Comparison of ENCODE assay signal across 24 cellular contexts in genomic region chr12:94811611-94812010, GRCh38.
"Had no signal": no experiment of that assay in that cellular context is flagged by ENCODE, and none has a peak within 500 bp of the region (broad histone marks: within the 10 kb centered on the region; RNA-seq: fewer than 3 reads in every experiment).

No MANE protein-coding gene starts in this region.

- ATAC-seq: activated CD8-positive, alpha-beta T cell treated with anti-CD3 and anti-CD28 coated beads, Interleukin-2, amount 10 ng/mL, durations not matched to agents 7 days and 5 days; T-helper 17 cell; WTC11 had no signal

- DNase-seq: activated CD4-positive, alpha-beta T cell treated with anti-CD3 and anti-CD28 coated beads for 48 hours; activated CD4-positive, alpha-beta T cell treated with anti-CD3 and anti-CD28 coated beads, Interleukin-2, amount 50 U/mL, for 4 hours; activated CD4-positive, CD25-positive, alpha-beta regulatory T cell treated with anti-CD3 and anti-CD28 coated beads, Interleukin-2, amount 50 U/mL, for 72 hours; activated CD8-positive, alpha-beta memory T cell treated with anti-CD3 and anti-CD28 coated beads, Interleukin-2, amount 50 U/mL, for 48 hours; activated CD8-positive, alpha-beta T cell treated with anti-CD3 and anti-CD28 coated beads, Interleukin-2, amount 10 ng/mL, durations not matched to agents 7 days and 5 days; activated effector memory CD4-positive, alpha-beta T cell treated with Interleukin-2 at 50 U/mL for 16 hours; activated naive CD4-positive, alpha-beta T cell; activated T-cell treated with anti-CD3 and anti-CD28 coated beads, Interleukin-2, amount 50 U/mL, for 1 hour; aorta; caudate nucleus; NCI-H1092; NCI-H1417; NCI-H2029; NCI-H2107; NCI-H2171 treated with DMSO at 0.1 percent for 48 hours; NCI-H226; NCI-H526; NCI-H774; SIG-M5; T-helper 17 cell; T-helper 9 cell had no signal

- H3K36me3 Mint-ChIP-seq: activated naive CD4-positive, alpha-beta T cell treated with anti-CD3 and anti-CD28 coated beads, Interleukin-2, amount 50 U/mL, for 24 hours had no signal

- H3K4me3 Mint-ChIP-seq: activated CD8-positive, alpha-beta T cell treated with anti-CD3 and anti-CD28 coated beads, Interleukin-2, amount 10 ng/mL, durations not matched to agents 7 days and 5 days; activated naive CD4-positive, alpha-beta T cell treated with anti-CD3 and anti-CD28 coated beads, Interleukin-2, amount 50 U/mL, for 24 hours; activated T-helper 1 cell treated with anti-CD3 and anti-CD28 coated beads, Interleukin-12 subunit alpha, Interleukin-12 subunit beta, Interleukin-2, Interleukin-4 antibody, amounts not matched to agents 30 ng/mL and 10 ng/mL and 1 ng/mL, durations not matched to agents 14 hours and 24 hours and 36 hours; T-helper 17 cell; WTC11 had no signal

- H3K27ac Mint-ChIP-seq: activated CD8-positive, alpha-beta T cell treated with anti-CD3 and anti-CD28 coated beads, Interleukin-2, amount 10 ng/mL, durations not matched to agents 7 days and 5 days; activated naive CD4-positive, alpha-beta T cell treated with anti-CD3 and anti-CD28 coated beads, Interleukin-2, amount 50 U/mL, for 24 hours; activated T-helper 1 cell treated with anti-CD3 and anti-CD28 coated beads, Interleukin-12 subunit alpha, Interleukin-12 subunit beta, Interleukin-2, Interleukin-4 antibody, amounts not matched to agents 30 ng/mL and 10 ng/mL and 1 ng/mL, durations not matched to agents 14 hours and 24 hours and 36 hours; T-helper 17 cell; WTC11 had no signal

- H3K4me1 Mint-ChIP-seq: activated naive CD4-positive, alpha-beta T cell treated with anti-CD3 and anti-CD28 coated beads, Interleukin-2, amount 50 U/mL, for 24 hours; T-helper 17 cell had no signal
